18 cellular contexts compared by ENCODE assay signal in the genomic region with DNA sequence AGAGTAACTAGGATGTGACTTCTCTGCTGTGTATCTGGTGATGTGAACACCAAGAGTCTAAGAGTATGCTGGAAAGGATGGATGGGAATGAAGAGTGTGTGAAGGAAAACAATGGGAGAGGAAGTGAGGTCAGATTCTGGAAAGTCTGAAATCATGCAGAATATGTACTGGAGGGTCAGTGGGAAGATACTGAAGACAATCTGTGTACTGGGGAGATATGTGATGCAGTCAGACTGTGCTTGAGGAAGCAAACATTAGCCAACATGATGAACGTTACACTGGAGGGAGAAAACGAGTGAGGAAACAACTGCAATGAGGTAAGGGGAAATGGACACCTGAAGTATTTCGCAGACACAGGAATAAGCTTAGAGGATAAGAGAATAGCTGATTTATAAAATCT.
"Had no signal": no experiment of that assay in that cellular context is flagged by ENCODE, and none has a peak within 500 bp of the region (broad histone marks: within the 10 kb centered on the region; RNA-seq: fewer than 3 reads in every experiment).

No MANE protein-coding gene starts in this region.

- H3K27me3 Mint-ChIP-seq: central memory CD8-positive, alpha-beta T cell had no signal

- H3K27ac ChIP-seq: esophagus squamous epithelium, heart right ventricle, left ventricle myocardium inferior, ovary had no signal

- H3K4me1 Mint-ChIP-seq: neural crest cell had no signal

- ATAC-seq: activated T-cell treated with anti-CD3 and anti-CD28 coated beads, Interleukin-2, amount 50 U/mL, for 4 hours; gastrocnemius medialis; heart right ventricle had no signal

- H3K27ac Mint-ChIP-seq: endodermal cell had no signal

- H3K4me3 Mint-ChIP-seq: activated T-cell treated with anti-CD3 and anti-CD28 coated beads, Interleukin-2, amount 50 U/mL, for 4 hours; central memory CD8-positive, alpha-beta T cell; endodermal cell; neural crest cell had no signal

- H3K9me3 Mint-ChIP-seq: activated T-cell treated with anti-CD3 and anti-CD28 coated beads, Interleukin-2, amount 50 U/mL, for 4 hours; central memory CD8-positive, alpha-beta T cell; endodermal cell; neural crest cell had no signal

- DNase-seq: activated CD4-positive, alpha-beta T cell treated with anti-CD3 and anti-CD28 coated beads, Interleukin-2, amount 50 U/mL, for 1 hour; activated gamma-delta T cell treated with Interleukin-2 at 50 U/mL for 16 hours; activated T-cell treated with anti-CD3 and anti-CD28 coated beads, Interleukin-2, amount 50 U/mL, for 4 hours; endodermal cell; esophagus squamous epithelium; gastrocnemius medialis; heart right ventricle; islet precursor cell; left ventricle myocardium inferior; mesenchymal stem cell; ovary; SK-N-SH; stimulated activated CD4-positive, alpha-beta T cell treated with anti-CD3 and anti-CD28 coated beads, Interleukin-12 subunit alpha, Interleukin-12 subunit beta, amount 100 ng/mL, for 4 hours; stimulated activated naive CD4-positive, alpha-beta T cell; T-helper 1 cell; trophoblast cell had no signal
